Comparison of ENCODE assay signal across 19 cellular contexts in the genomic region with DNA sequence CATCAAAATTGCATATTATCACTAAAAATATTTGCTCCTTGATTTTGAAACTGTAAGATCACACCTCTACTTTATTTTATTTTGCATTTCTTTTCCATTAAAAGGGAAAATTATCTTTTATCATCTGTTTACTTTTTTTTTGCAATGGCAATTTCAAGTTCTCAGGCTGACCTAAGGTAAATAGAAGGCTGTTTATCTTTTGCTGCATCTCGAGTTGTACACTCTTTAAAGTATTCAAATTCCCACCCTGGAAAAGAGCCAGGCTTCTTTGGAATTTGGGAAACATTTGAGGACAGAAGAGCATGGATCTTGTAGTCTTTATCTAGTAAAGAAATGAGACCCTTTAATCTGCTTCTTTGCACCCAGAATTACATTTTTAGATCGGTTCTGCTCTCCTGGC.
"Had no signal": no experiment of that assay in that cellular context is flagged by ENCODE, and none has a peak within 500 bp of the region (broad histone marks: within the 10 kb centered on the region; RNA-seq: fewer than 3 reads in every experiment).

No MANE protein-coding gene starts in this region.

- H3K27me3 ChIP-seq: dorsolateral prefrontal cortex, gastrocnemius medialis, spleen, tibial nerve, upper lobe of left lung had no signal

- DNase-seq: dorsolateral prefrontal cortex; effector CD4-positive, alpha-beta T cell; foreskin fibroblast; gastrocnemius medialis; head of caudate nucleus; left ventricle myocardium superior; lower lobe of right lung; naive thymus-derived CD8-positive, alpha-beta T cell; nephron progenitor cell; nucleus accumbens; right cardiac atrium; spleen; stimulated activated CD4-positive, alpha-beta T cell treated with anti-CD3 and anti-CD28 coated beads, Interleukin-2, amount 100 ng/mL, for 48 hours; stimulated activated naive B cell treated with anti-CD40 and anti-IgM and Interleukin-4, amounts not matched to agents 10 μg/mL and 1 μg/mL and 100 μg/mL, for 72 hours; upper lobe of left lung had no signal

- H3K36me3 ChIP-seq: gastrocnemius medialis, lower lobe of right lung, prostate gland, spleen, thoracic aorta, tibial nerve, upper lobe of left lung had no signal

- H3K4me1 ChIP-seq: gastrocnemius medialis, spleen had no signal

- H3K9me3 ChIP-seq: gastrocnemius medialis, lower lobe of right lung, prostate gland, spleen, thoracic aorta, tibial nerve, upper lobe of left lung had no signal

- H3K27ac ChIP-seq: dorsolateral prefrontal cortex, gastrocnemius medialis, lower lobe of right lung, prostate gland, skin epidermis, spleen, thoracic aorta, tibial nerve, upper lobe of left lung had no signal

- ATAC-seq: gastrocnemius medialis; left ventricle myocardium superior; lower lobe of right lung; naive thymus-derived CD8-positive, alpha-beta T cell; right cardiac atrium; stimulated activated naive B cell treated with anti-CD40 and anti-IgM and Interleukin-4, amounts not matched to agents 10 μg/mL and 1 μg/mL and 100 μg/mL, for 72 hours had no signal

- H3K4me3 ChIP-seq: dorsolateral prefrontal cortex, gastrocnemius medialis, lower lobe of right lung, prostate gland, skin epidermis, spleen, thoracic aorta, tibial nerve, upper lobe of left lung had no signal
